In genomic region chrX:15781964-15782711, GRCh38 we compare ENCODE assay signal across 10 cellular contexts. TPM values are rescaled to one million over a fixed set of nuclear protein-coding genes. Genes with fewer than 3 reads are reported as not detected.
DNase-seq lines count a peak whose midpoint lies in the region; ATAC-seq, FAIRE-seq and TF ChIP-seq lines count a peak whose summit lies in the region.
"Had no signal": no experiment of that assay in that cellular context is flagged by ENCODE, and none has a peak within 500 bp of the region (broad histone marks: within the 10 kb centered on the region; RNA-seq: fewer than 3 reads in every experiment).

No MANE protein-coding gene starts in this region.

- H3K4me1 ChIP-seq in Peyer's patch (no peaks in the 10 kb centered on the region), pancreas (no peaks in the 10 kb centered on the region)
- H3K4me1 ChIP-seq: A549, sigmoid colon had no signal

- ATAC-seq in HG02852 (IDR thresholded peaks at IDR 0.05; ENCODE audit: unreplicated experiment) (peak; percentile 88), pancreas (no peak), GM18520 (IDR thresholded peaks at IDR 0.05; ENCODE audit: unreplicated experiment) (no peak)
- peak; percentile 75 to 82 for ATAC-seq in stimulated activated naive B cell treated with anti-CD40 and anti-IgM and Interleukin-4, amounts not matched to agents 10 μg/mL and 1 μg/mL and 100 μg/mL, for 72 hours (replicated peaks)
- ATAC-seq: A549 had no signal

- H3K27me3 Mint-ChIP-seq in stimulated activated naive B cell treated with anti-CD40 and anti-IgM and Interleukin-4, amounts not matched to agents 10 μg/mL and 1 μg/mL and 100 μg/mL, for 72 hours, result no peaks in the 10 kb centered on the region

- H3K4me1 Mint-ChIP-seq in stimulated activated naive B cell treated with anti-CD40 and anti-IgM and Interleukin-4, amounts not matched to agents 10 μg/mL and 1 μg/mL and 100 μg/mL, for 72 hours, result peaks cover 2 to 4% of the 10 kb centered on the region in 2 donors

- TF ChIP-seq CTCF in Peyer's patch (IDR thresholded peaks at IDR 0.05) (no peak), pancreas (IDR thresholded peaks at IDR 0.05) (no peak)

- H3K9me3 ChIP-seq in Peyer's patch (no peaks in the 10 kb centered on the region), pancreas (no peaks in the 10 kb centered on the region)
- H3K9me3 ChIP-seq: A549, sigmoid colon had no signal

- peak; percentile 2 to 15 for DNase-seq in activated CD4-positive, alpha-beta T cell treated with anti-CD3 and anti-CD28 coated beads for 4 hours
- no peak for DNase-seq in activated CD4-positive, alpha-beta T cell treated with anti-CD3 and anti-CD28 coated beads for 48 hours
- peak in 2 of 3 donors; percentile 50 to 59 for DNase-seq in Peyer's patch
- peak; percentile 2 for DNase-seq in stimulated activated naive B cell treated with anti-CD40 and anti-IgM and Interleukin-4, amounts not matched to agents 10 μg/mL and 1 μg/mL and 100 μg/mL, for 72 hours
- no peak for DNase-seq in pancreas
- DNase-seq in NCI-H2196 treated with DMSO at 0.1 percent for 48 hours (lab: John Stamatoyannopoulos, UW; ENCODE audit: unreplicated experiment), result no peak
- DNase-seq: sigmoid colon had no signal

- intact Hi-C loops in pancreas (cut with DNase I), result no loop called here

- peaks cover 0 to 25% of the 10 kb centered on the region in 2 donors for H3K36me3 Mint-ChIP-seq in stimulated activated naive B cell treated with anti-CD40 and anti-IgM and Interleukin-4, amounts not matched to agents 10 μg/mL and 1 μg/mL and 100 μg/mL, for 72 hours

- H3K27ac ChIP-seq in Peyer's patch, result peak overlapping the region in 3 of 4 donors; percentile 50 to 66 (median 64)
- H3K27ac ChIP-seq in pancreas, result no peak overlapping the region
- H3K27ac ChIP-seq: A549, sigmoid colon had no signal

- H3K27me3 ChIP-seq in Peyer's patch, result no peaks in the 10 kb centered on the region
- no peaks in the 10 kb centered on the region for H3K27me3 ChIP-seq in pancreas
- H3K27me3 ChIP-seq: sigmoid colon had no signal

- H3K27ac Mint-ChIP-seq in stimulated activated naive B cell treated with anti-CD40 and anti-IgM and Interleukin-4, amounts not matched to agents 10 μg/mL and 1 μg/mL and 100 μg/mL, for 72 hours, result peak overlapping the region; percentile 99

- H3K36me3 ChIP-seq in Peyer's patch (no peaks in the 10 kb centered on the region), pancreas (peaks cover 0 to 16% (median 0%) of the 10 kb centered on the region in 3 donors)

- H3K4me3 Mint-ChIP-seq in stimulated activated naive B cell treated with anti-CD40 and anti-IgM and Interleukin-4, amounts not matched to agents 10 μg/mL and 1 μg/mL and 100 μg/mL, for 72 hours, result peak overlapping the region; percentile 88 to 89

- no peaks in the 10 kb centered on the region for H3K9me3 Mint-ChIP-seq in stimulated activated naive B cell treated with anti-CD40 and anti-IgM and Interleukin-4, amounts not matched to agents 10 μg/mL and 1 μg/mL and 100 μg/mL, for 72 hours

- peak overlapping the region in 3 of 4 donors; percentile 14 to 29 (median 22) for H3K4me3 ChIP-seq in Peyer's patch
- H3K4me3 ChIP-seq in pancreas, result no peak overlapping the region
- H3K4me3 ChIP-seq: A549, sigmoid colon had no signal

- no peak for FAIRE-seq in pancreas (lab: Jason Lieb, UNC)

- TF ChIP-seq POLR2A in Peyer's patch (IDR thresholded peaks at IDR 0.05), result no peak

- WGBS in pancreas, 2 donors, result 79 to 94% methylated on average over 13 of the region's 13 CpGs

RNA-seq across cellular contexts. Expression of gene ZRSR2, which starts 8.1 kb away (rescaled TPM):
- 10 to 100 TPM in 1 of 4 donors, 1 to 10 TPM in 3; 3.2 to 16.5 (median 5.8) TPM for total RNA-seq in Peyer's patch
- 1 to 10 TPM; 3.0 to 7.1 (median 4.8) TPM for total RNA-seq in pancreas
- 10 to 100 TPM; 15.2 to 33.1 TPM for polyA plus RNA-seq in pancreas

RNA-seq across cellular contexts. Expression of gene CA5B, which starts 44.1 kb away (rescaled TPM):
- total RNA-seq in Peyer's patch, result 10 to 100 TPM in 3 of 4 donors, 1 to 10 TPM in 1; 7.4 to 21.7 (median 19.1) TPM
- 1 to 10 TPM; 3.7 to 7.9 (median 5.2) TPM for total RNA-seq in pancreas
- 1 to 10 TPM; 1.9 to 2.6 TPM for polyA plus RNA-seq in pancreas

Comparison
In these comparisons a context has a peak if more than half of its experiments do, and no peak if none do; other contexts are left out.
1. DNase-seq: peak in activated CD4-positive, alpha-beta T cell treated with anti-CD3 and anti-CD28 coated beads for 4 hours (2 of 2), Peyer's patch (2 of 3) and stimulated activated naive B cell treated with anti-CD40 and anti-IgM and Interleukin-4, amounts not matched to agents 10 μg/mL and 1 μg/mL and 100 μg/mL, for 72 hours (single experiment); none in activated CD4-positive, alpha-beta T cell treated with anti-CD3 and anti-CD28 coated beads for 48 hours (single experiment), pancreas (0 of 6) and NCI-H2196 treated with DMSO at 0.1 percent for 48 hours (single experiment).
2. ATAC-seq: peak in HG02852 (single experiment) and stimulated activated naive B cell treated with anti-CD40 and anti-IgM and Interleukin-4, amounts not matched to agents 10 μg/mL and 1 μg/mL and 100 μg/mL, for 72 hours (2 of 2); none in pancreas (0 of 4) and GM18520 (single experiment).
3. H3K27ac ChIP-seq: peak in Peyer's patch (3 of 4); none in pancreas (0 of 4).
4. H3K4me3 ChIP-seq: peak in Peyer's patch (3 of 4); none in pancreas (0 of 4).